In the genomic region with DNA sequence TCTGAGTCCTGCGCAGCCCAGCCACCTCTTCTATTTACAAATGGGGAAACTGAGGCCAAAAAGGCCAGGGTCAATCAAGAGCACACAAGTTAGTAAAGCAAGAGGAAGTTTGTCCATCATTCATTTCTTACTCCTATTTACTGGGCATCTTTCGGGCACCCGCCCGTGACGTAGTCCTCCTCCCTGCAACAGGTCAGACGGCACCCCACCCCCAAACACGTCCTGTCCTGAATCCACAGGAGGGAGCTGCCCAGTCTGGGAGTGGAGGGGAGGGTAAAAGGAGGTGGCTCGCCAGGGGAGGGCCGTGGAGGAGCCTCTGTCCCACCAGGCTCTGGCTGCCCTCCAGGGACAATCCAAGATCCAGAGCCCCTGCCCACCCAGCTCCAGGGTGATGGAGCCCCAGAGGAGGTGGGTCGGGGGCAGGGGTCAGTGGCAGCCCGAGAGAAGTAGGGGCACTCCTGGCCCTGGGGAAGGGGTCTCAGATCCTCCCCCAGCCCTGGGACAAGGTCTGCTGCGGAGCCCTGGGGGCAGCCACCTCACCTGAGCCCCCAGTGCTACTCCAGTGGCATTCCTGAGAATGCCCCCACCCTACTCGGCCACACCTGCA, we compare ENCODE assay signal across 13 cellular contexts. TPM values are rescaled to one million over a fixed set of nuclear protein-coding genes. Genes with fewer than 3 reads are reported as not detected.
DNase-seq lines count a peak whose midpoint lies in the region; ATAC-seq and TF ChIP-seq lines count a peak whose summit lies in the region.
"Had no signal": no experiment of that assay in that cellular context is flagged by ENCODE, and none has a peak within 500 bp of the region (broad histone marks: within the 10 kb centered on the region; RNA-seq: fewer than 3 reads in every experiment).

No MANE protein-coding gene starts in this region.

- H3K4ac ChIP-seq in H9 (ENCODE audit: low read depth, low read length) = no peak overlapping the region

- DNase-seq in H9 = no peak
- DNase-seq in WTC11 (ENCODE audit: low spot score) = no peak
- DNase-seq in sigmoid colon = no peak
- DNase-seq in Ammon's horn (ENCODE audit: low spot score) = no peak
- DNase-seq in NCI-H1048 (lab: John Stamatoyannopoulos, UW) = no peak
- DNase-seq: activated CD4-positive, alpha-beta T cell treated with anti-CD3 and anti-CD28 coated beads, Interleukin-2, amount 10 ng/mL, durations not matched to agents 7 days and 5 days; DMS153; OCI-M1 had no signal

- H3K4me1 Mint-ChIP-seq in H9 (peaks cover 26 to 29% of the 10 kb centered on the region in 2 experiments), WTC11 (peaks cover 31% of the 10 kb centered on the region)
- H3K4me1 Mint-ChIP-seq: activated CD4-positive, alpha-beta T cell treated with anti-CD3 and anti-CD28 coated beads, Interleukin-2, amount 10 ng/mL, durations not matched to agents 7 days and 5 days had no signal

- no peak overlapping the region for H2BK12ac ChIP-seq in H9 (ENCODE audit: insufficient read length, low read depth, low read length)

- H3K56ac ChIP-seq in H9 (ENCODE audit: insufficient read length, low read depth, low read length) = no peak overlapping the region

- H3K4me3 Mint-ChIP-seq in H9 (peak overlapping the region; percentile 58 to 71), WTC11 (peak overlapping the region; percentile 68)
- H3K4me3 Mint-ChIP-seq: activated CD4-positive, alpha-beta T cell treated with anti-CD3 and anti-CD28 coated beads, Interleukin-2, amount 10 ng/mL, durations not matched to agents 7 days and 5 days had no signal

- no peak overlapping the region for H4K5ac ChIP-seq in H9 (ENCODE audit: insufficient read length, low read depth, low read length)

- no peak overlapping the region for H3K9ac ChIP-seq in H9 (ENCODE audit: extremely low read depth, insufficient read length, low read length)
- no peak overlapping the region for H3K9ac ChIP-seq in iPS-18a (ENCODE audit: low read length)

- H3K79me1 ChIP-seq in H9 (ENCODE audit: insufficient read depth, low read depth, low read length, poor library complexity, severe bottlenecking) = peaks cover 3% of the 10 kb centered on the region

- no peak overlapping the region for H3K18ac ChIP-seq in H9 (ENCODE audit: insufficient read length, low read depth, low read length)

- H3K79me2 ChIP-seq in H9 (ENCODE audit: insufficient read depth, low read length) = peaks cover 6% of the 10 kb centered on the region; the same call in 1 of the 2 replicates

- H2BK5ac ChIP-seq in H9 (ENCODE audit: insufficient read length, low read length) = no peak overlapping the region

- H3T11ph ChIP-seq in H9 (ENCODE audit: low read length) = no peak overlapping the region

- no peak overlapping the region for H2BK120ac ChIP-seq in H9 (ENCODE audit: low read depth, low read length, poor library complexity, severe bottlenecking)

- peaks cover 17% of the 10 kb centered on the region for H3K23me2 ChIP-seq in H9 (ENCODE audit: insufficient read length, low read depth, low read length, poor library complexity, severe bottlenecking)

- peak overlapping the region in 1 of 3 experiments; percentile 88; a peak in 1 of 7 replicates for H3K27ac Mint-ChIP-seq in H9
- H3K27ac Mint-ChIP-seq in WTC11 = peak overlapping the region; percentile 59; the same call in 1 of the 2 replicates
- H3K27ac Mint-ChIP-seq: activated CD4-positive, alpha-beta T cell treated with anti-CD3 and anti-CD28 coated beads, Interleukin-2, amount 10 ng/mL, durations not matched to agents 7 days and 5 days had no signal

- 0 out of 2 replicates have a peak overlapping the region, but pooled peaks have one; percentile 9 for H3K14ac ChIP-seq in H9 (ENCODE audit: insufficient read depth, low read length)

- no peak overlapping the region for H3K23ac ChIP-seq in H9 (ENCODE audit: insufficient read length, low read depth, low read length)

- intact Hi-C loops in sigmoid colon (cut with DNase I) = no loop called here

- H3K4me2 ChIP-seq in H9 (ENCODE audit: insufficient read depth, insufficient read length, low read length) = peak overlapping the region; percentile 59

- H3K4me1 ChIP-seq in H9 (ENCODE audit: insufficient read depth, low read length) = peaks cover 7% of the 10 kb centered on the region; the same call in 1 of the 2 replicates
- peaks cover 37% of the 10 kb centered on the region for H3K4me1 ChIP-seq in iPS-18a (ENCODE audit: control insufficient read depth, low read depth, low read length)
- H3K4me1 ChIP-seq in sigmoid colon = peaks cover 0 to 88% (median 81%) of the 10 kb centered on the region in 4 donors

- no peak for TF ChIP-seq EP300 in sigmoid colon (IDR thresholded peaks at IDR 0.05)

- no peak overlapping the region for H3K27ac ChIP-seq in H9 (ENCODE audit: insufficient read length, low read depth, low read length)
- no peak overlapping the region for H3K27ac ChIP-seq in iPS-18a (ENCODE audit: low read length)
- peak overlapping the region; percentile 95 to 99 (median 98) for H3K27ac ChIP-seq in sigmoid colon

- no CpG with 5 or more reads among the region's 13 CpGs for WGBS in H9 (ENCODE audit: extremely low coverage, insufficient read length, low lambda C conversion rate)
- 42 to 62% methylated on average over 13 of the region's 13 CpGs for WGBS in sigmoid colon, 2 donors

- peaks cover 2% of the 10 kb centered on the region; the same call in 1 of the 2 replicates for H3K27me3 Mint-ChIP-seq in H9 (ENCODE audit: low read depth)
- no peaks in the 10 kb centered on the region; the same call in 1 of the 2 replicates for H3K27me3 Mint-ChIP-seq in WTC11 (ENCODE audit: low read depth)

- H2AK5ac ChIP-seq in H9 (ENCODE audit: insufficient read length, low read length) = no peak overlapping the region

- no peak for TF ChIP-seq POLR2A in sigmoid colon (IDR thresholded peaks at IDR 0.05)

- TF ChIP-seq CTCF in H9 (conservative IDR thresholded peaks at IDR 0.05) = no peak
- TF ChIP-seq CTCF in WTC11 (IDR thresholded peaks at IDR 0.05) = no peak
- TF ChIP-seq CTCF in sigmoid colon (IDR thresholded peaks at IDR 0.05) = no peak

- CTCF ChIA-PET in WTC11 (lab: Charles Lee) = interaction anchor here (0.9 to 9.1 kb wide), 21 partner anchors 8 to 160 kb away, joined by 3 to 137 read pairs (median 6); partner anchors contain the start of genes ADRM1 and RPS21

- POLR2A ChIA-PET in WTC11 (lab: Charles Lee) = interaction anchor here (0.9 to 4.1 kb wide), 3 partner anchors 12 to 17 kb away, joined by 6 to 21 read pairs (median 11); partner anchors contain the start of gene RPS21

- no peaks in the 10 kb centered on the region for H4K20me1 ChIP-seq in H9 (ENCODE audit: control insufficient read depth, insufficient read depth, insufficient read length)

- no peak overlapping the region for H2BK15ac ChIP-seq in H9 (ENCODE audit: low read depth, low read length)

- no peak overlapping the region for H2BK20ac ChIP-seq in H9 (ENCODE audit: low read depth, low read length, poor library complexity, severe bottlenecking)

- no peak overlapping the region for H4K8ac ChIP-seq in H9 (replicated peaks; ENCODE audit: insufficient read length, low read depth, low read length)

- no peaks in the 10 kb centered on the region for H3K9me3 ChIP-seq in H9 (ENCODE audit: control insufficient read depth, low read depth, low read length)
- H3K9me3 ChIP-seq in iPS-18a (ENCODE audit: control insufficient read depth, low read depth, low read length) = no peaks in the 10 kb centered on the region
- H3K9me3 ChIP-seq in sigmoid colon = no peaks in the 10 kb centered on the region

- H2AFZ ChIP-seq in H9 (ENCODE audit: low read length) = no peak overlapping the region

- H3K36me3 Mint-ChIP-seq in H9 (ENCODE audit: insufficient read depth in 1 of 3, low read depth in 3 of 3) (peaks cover 0 to 11% (median 5%) of the 10 kb centered on the region in 3 experiments; a peak in 6 of 7 replicates), WTC11 (no peaks in the 10 kb centered on the region)

- no peaks in the 10 kb centered on the region for H3K27me3 ChIP-seq in H9 (ENCODE audit: insufficient read depth, low read length)
- H3K27me3 ChIP-seq in iPS-18a (ENCODE audit: control insufficient read depth, insufficient read depth, low read length) = no peaks in the 10 kb centered on the region
- H3K27me3 ChIP-seq in sigmoid colon = no peaks in the 10 kb centered on the region

- no peak for ATAC-seq in WTC11
- ATAC-seq in HG03354 (IDR thresholded peaks at IDR 0.05; ENCODE audit: poor library complexity, severe bottlenecking, unreplicated experiment) = no peak
- ATAC-seq in GM19452 (IDR thresholded peaks at IDR 0.05; ENCODE audit: unreplicated experiment) = no peak

- peak overlapping the region; percentile 53 for H3K4me3 ChIP-seq in iPS-18a (ENCODE audit: low read length)
- no peak overlapping the region for H3K4me3 ChIP-seq in sigmoid colon

- peaks cover 2 to 10% of the 10 kb centered on the region in 2 experiments for H3K9me3 Mint-ChIP-seq in H9
- H3K9me3 Mint-ChIP-seq in WTC11 = no peaks in the 10 kb centered on the region

- H3K36me3 ChIP-seq in iPS-18a (ENCODE audit: control insufficient read depth, low read depth, low read length) = no peaks in the 10 kb centered on the region
- no peaks in the 10 kb centered on the region for H3K36me3 ChIP-seq in sigmoid colon

- H4K91ac ChIP-seq in H9 (ENCODE audit: insufficient read length, low read depth, low read length) = no peak overlapping the region

RNA-seq across cellular contexts. Expression of gene LAMA5, which starts 2.5 kb away (rescaled TPM):
- total RNA-seq in H9 (2021) (200 and 201 TPM in 2 replicates), WTC11 (2021) (298 to 329 TPM (median 323 TPM) in 3 replicates), sigmoid colon (100 to 1,000 TPM in 3 of 4 donors, 10 to 100 TPM in 1; 53.5 to 409 (median 134) TPM)
- 10 to 100 TPM in 1 of 3 donors, 1 to 10 TPM in 2; 1.8 to 56.5 (median 3.2) TPM for polyA plus RNA-seq in sigmoid colon

RNA-seq across cellular contexts. Expression of gene RPS21, which starts 17.3 kb away (rescaled TPM):
- total RNA-seq in H9 (2021) (1,715 and 1,736 TPM in 2 replicates), WTC11 (2021) (2,016 to 2,119 TPM (median 2,047 TPM) in 3 replicates), sigmoid colon (1,000 to 10,000 TPM; 2,383 to 8,235 (median 5,456) TPM)
- polyA plus RNA-seq in sigmoid colon = 1,000 to 10,000 TPM; 2,794 to 6,260 (median 4,441) TPM

RNA-seq across cellular contexts. Expression of gene CABLES2, which starts 37.5 kb away (rescaled TPM):
- total RNA-seq in H9 (2021) = 10.8 and 11.0 TPM in 2 replicates
- 7.5 to 10.6 TPM (median 9.2 TPM) in 3 replicates for total RNA-seq in WTC11 (2021)
- total RNA-seq in sigmoid colon = 1 to 10 TPM; 1.8 to 6.5 (median 4.2) TPM
- 1 to 10 TPM; 3.5 to 6.9 (median 3.6) TPM for polyA plus RNA-seq in sigmoid colon

RNA-seq across cellular contexts. Expression of gene RBBP8NL, which starts 57.7 kb away (rescaled TPM):
- total RNA-seq in H9 (2021) = 0.20 and 0.28 TPM in 2 replicates
- 0.99 to 1.5 TPM (median 1.4 TPM) in 3 replicates for total RNA-seq in WTC11 (2021)
- not detected for total RNA-seq in sigmoid colon
- polyA plus RNA-seq in sigmoid colon = 10 to 100 TPM in 1 of 3 donors, 1 to 10 TPM in 2; 4.2 to 12.5 (median 5.4) TPM
- total RNA-seq: activated CD4-positive, alpha-beta T cell treated with anti-CD3 and anti-CD28 coated beads, Interleukin-2, amount 10 ng/mL, durations not matched to agents 7 days and 5 days; fibroblast of villous mesenchyme; temporal lobe had no signal

Comparison
In these comparisons a context has a peak if more than half of its experiments do, and no peak if none do; other contexts are left out.
1. H3K27ac ChIP-seq: peak in sigmoid colon (4 of 4); none in H9 (single experiment) and iPS-18a (single experiment).